Comparison of ENCODE assay signal across 1 cellular context in genomic region chr7:127983804-127984332, GRCh38.
TF ChIP-seq lines count a peak whose summit lies in the region.

No MANE protein-coding gene starts in this region.

TF ChIP-seq in K562, 482 proteins besides CTCF, POLR2A, EP300 and RAD21 (continued from another document and continues in another):
- TF ChIP-seq TFE3 (CRISPR knock-in tag; IDR thresholded peaks at IDR 0.05) (no peak), ATF3 (IDR thresholded peaks at IDR 0.05) (peak; percentile 89), ATF3 (CRISPR knock-in tag; conservative IDR thresholded peaks at IDR 0.05) (0 out of 2 replicates have a peak, but pooled peaks have one; percentile 45), ZBTB2 (IDR thresholded peaks at IDR 0.05) (peak; percentile 51; the same call in 1 of the 2 replicates), PATZ1 (CRISPR knock-in tag; IDR thresholded peaks at IDR 0.05; ENCODE audit: borderline replicate concordance) (no peak), CTBP1 (IDR thresholded peaks at IDR 0.05; ENCODE audit: borderline replicate concordance) (peak; percentile 58; the same call in 1 of the 2 replicates), SRSF7 (optimal IDR thresholded peaks at IDR 0.05; ENCODE audit: low read depth, low read length) (no peak), UBTF (IDR thresholded peaks at IDR 0.05; ENCODE audit: borderline replicate concordance in 1 of 2, low read depth in 2 of 2, low read length in 2 of 2) (0 out of 4 replicates have a peak, but pooled peaks of 1 of the 2 experiments have one; percentile 41), ZNF384 (IDR thresholded peaks at IDR 0.05; ENCODE audit: low read depth, low read length) (no peak), POLR2B (IDR thresholded peaks at IDR 0.05; ENCODE audit: low read depth, partially characterized antibody) (no peak), EP400 (IDR thresholded peaks at IDR 0.05) (no peak), ZNF408 (CRISPR knock-in tag; IDR thresholded peaks at IDR 0.05; ENCODE audit: low read depth) (no peak), TCF3 (CRISPR knock-in tag; IDR thresholded peaks at IDR 0.05) (peak; percentile 62), HES1 (IDR thresholded peaks at IDR 0.05; ENCODE audit: low read depth) (no peak), TAL1 (IDR thresholded peaks at IDR 0.05) (peak; percentile 43; the same call in 1 of the 2 replicates), TBL1XR1 (IDR thresholded peaks at IDR 0.05; ENCODE audit: low read length in 2 of 2) (no peak; a peak in 1 of 4 replicates), CREB3 (tag; conservative IDR thresholded peaks at IDR 0.05; ENCODE audit: low read depth) (peak; percentile 56; the same call in 1 of the 2 replicates), CBX5 (IDR thresholded peaks at IDR 0.05; ENCODE audit: borderline replicate concordance, low read depth) (no peak), HDAC8 (tag; IDR thresholded peaks at IDR 0.05) (no peak), BRD4 (IDR thresholded peaks at IDR 0.05) (no peak), ZNF609 (CRISPR knock-in tag; IDR thresholded peaks at IDR 0.05; ENCODE audit: borderline replicate concordance) (no peak), GATAD2A (IDR thresholded peaks at IDR 0.05) (peak; percentile 78), HINFP (tag; conservative IDR thresholded peaks at IDR 0.05; ENCODE audit: low read depth) (no peak), POLR3G (IDR thresholded peaks at IDR 0.05; ENCODE audit: extremely low read depth, insufficient read length, insufficient replicate concordance) (no peak), TAF9B (IDR thresholded peaks at IDR 0.05; ENCODE audit: partially characterized antibody) (no peak), VEZF1 (CRISPR knock-in tag; IDR thresholded peaks at IDR 0.05) (peak; percentile 36; the same call in 1 of the 2 replicates), FOS (IDR thresholded peaks at IDR 0.05; ENCODE audit: extremely low read depth, insufficient read length) (no peak), CREM (IDR thresholded peaks at IDR 0.05; ENCODE audit: low read depth) (0 out of 2 replicates have a peak, but pooled peaks have one; percentile 13), SRSF1 (IDR thresholded peaks at IDR 0.05; ENCODE audit: low read depth, low read length) (no peak), NCOA1 (IDR thresholded peaks at IDR 0.05; ENCODE audit: low read depth) (peak; percentile 15; the same call in 1 of the 2 replicates), PTRF (tag; IDR thresholded peaks at IDR 0.05) (no peak), ZNF316 (IDR thresholded peaks at IDR 0.05) (peak; percentile 46; the same call in 1 of the 2 replicates), NFE2 (IDR thresholded peaks at IDR 0.05; ENCODE audit: low read depth) (peak; percentile 76), HMG20B (CRISPR knock-in tag; IDR thresholded peaks at IDR 0.05) (no peak), SREBF1 (IDR thresholded peaks at IDR 0.05; ENCODE audit: borderline replicate concordance, low read depth, low read length) (no peak), GATAD2B (IDR thresholded peaks at IDR 0.05; ENCODE audit: borderline replicate concordance) (no peak), MEF2D (tag; conservative IDR thresholded peaks at IDR 0.05; ENCODE audit: low read depth) (peak; percentile 62; the same call in 1 of the 2 replicates), ELF1 (tag; IDR thresholded peaks at IDR 0.05) (no peak), ZBTB5 (IDR thresholded peaks at IDR 0.05) (no peak), ARID1B (IDR thresholded peaks at IDR 0.05) (peak; percentile 90), ZNF57 (CRISPR knock-in tag; IDR thresholded peaks at IDR 0.05) (no peak), ZNF165 (CRISPR knock-in tag; IDR thresholded peaks at IDR 0.05; ENCODE audit: borderline replicate concordance) (no peak), RUNX1 (IDR thresholded peaks at IDR 0.05; ENCODE audit: low read depth) (no peak)
